ENCODE assay signal across 13 cellular contexts in genomic region chr3:125154800-125155269, GRCh38. TPM values are rescaled to one million over a fixed set of nuclear protein-coding genes. Genes with fewer than 3 reads are reported as not detected.
DNase-seq lines count a peak whose midpoint lies in the region; ATAC-seq, FAIRE-seq and TF ChIP-seq lines count a peak whose summit lies in the region.
"Had no signal": no experiment of that assay in that cellular context is flagged by ENCODE, and none has a peak within 500 bp of the region (broad histone marks: within the 10 kb centered on the region; RNA-seq: fewer than 3 reads in every experiment).

No MANE protein-coding gene starts in this region.

- peak overlapping the region; percentile 64 for H3K27ac Mint-ChIP-seq in T-helper 2 cell treated with Interferon-gamma antibody and Interleukin-4, amounts not matched to agents 5 μg/mL and 100 μg/mL, for 36 hours
- H3K27ac Mint-ChIP-seq in effector memory CD8-positive, alpha-beta T cell: peak overlapping the region in 1 of 2 donors; percentile 36
- H3K27ac Mint-ChIP-seq: naive thymus-derived CD8-positive, alpha-beta T cell had no signal

- no peak overlapping the region for H2AFZ ChIP-seq in osteoblast (ENCODE audit: low read length)

- H3K9me3 ChIP-seq in BLaER1 treated with 17β-estradiol and CSF1 and Interleukin-3, amounts not matched to agents 10 nM and 100 nM (replicated peaks in 1 of 11): no peaks in the 10 kb centered on the region
- no peaks in the 10 kb centered on the region for H3K9me3 ChIP-seq in uterus
- no peaks in the 10 kb centered on the region for H3K9me3 ChIP-seq in osteoblast (ENCODE audit: low read depth, low read length)
- H3K9me3 ChIP-seq: SJCRH30, tibial artery had no signal

- H3K9ac ChIP-seq in BLaER1 treated with 17β-estradiol and CSF1 and Interleukin-3, amounts not matched to agents 10 nM and 100 nM: peak overlapping the region in 2 of 11 experiments; percentile 11 to 26; a peak in 1 of 22 replicates

- FAIRE-seq in H54 (lab: Jason Lieb, UNC): no peak
- FAIRE-seq: endometrium had no signal

- peak; percentile 39 for DNase-seq in T-helper 2 cell treated with Interferon-gamma antibody and Interleukin-4, amounts not matched to agents 5 μg/mL and 100 μg/mL, for 36 hours (ENCODE audit: low spot score)
- DNase-seq in effector memory CD8-positive, alpha-beta T cell: no peak
- DNase-seq in H54 (ENCODE audit: insufficient read length, low spot score): no peak
- no peak for DNase-seq in uterus
- no peak for DNase-seq in osteoblast (ENCODE audit: insufficient read length, low spot score, missing footprints)
- DNase-seq: naive thymus-derived CD8-positive, alpha-beta T cell; NCI-H2107; SJCRH30; tibial artery had no signal

- ATAC-seq in GM19351 (IDR thresholded peaks at IDR 0.05; ENCODE audit: unreplicated experiment): peak; percentile 51
- ATAC-seq in effector memory CD8-positive, alpha-beta T cell (replicated peaks): peak; percentile 59
- no peak for ATAC-seq in HG03196 (IDR thresholded peaks at IDR 0.05; ENCODE audit: unreplicated experiment)
- ATAC-seq: naive thymus-derived CD8-positive, alpha-beta T cell had no signal

- TF ChIP-seq POLR2A in H54 (IDR thresholded peaks at IDR 0.05; ENCODE audit: low read depth, low read length) (no peak), uterus (IDR thresholded peaks at IDR 0.05) (no peak)

- H3K36me3 Mint-ChIP-seq in T-helper 2 cell treated with Interferon-gamma antibody and Interleukin-4, amounts not matched to agents 5 μg/mL and 100 μg/mL, for 36 hours (ENCODE audit: low read depth): no peaks in the 10 kb centered on the region
- no peaks in the 10 kb centered on the region for H3K36me3 Mint-ChIP-seq in effector memory CD8-positive, alpha-beta T cell (ENCODE audit: insufficient read depth)
- H3K36me3 Mint-ChIP-seq: naive thymus-derived CD8-positive, alpha-beta T cell had no signal

- H3K9me3 Mint-ChIP-seq in T-helper 2 cell treated with Interferon-gamma antibody and Interleukin-4, amounts not matched to agents 5 μg/mL and 100 μg/mL, for 36 hours: no peaks in the 10 kb centered on the region
- H3K9me3 Mint-ChIP-seq in effector memory CD8-positive, alpha-beta T cell: no peaks in the 10 kb centered on the region
- H3K9me3 Mint-ChIP-seq: naive thymus-derived CD8-positive, alpha-beta T cell had no signal

- intact Hi-C loops in uterus (cut with DNase I; ENCODE audit: low total_unique reads): no loop called here

- peak overlapping the region in 3 of 10 experiments; percentile 9 to 37 (median 10); a peak in 2 of 20 replicates for H3K4me3 ChIP-seq in BLaER1 treated with 17β-estradiol and CSF1 and Interleukin-3, amounts not matched to agents 10 nM and 100 nM
- H3K4me3 ChIP-seq in uterus (no peak overlapping the region), osteoblast (ENCODE audit: insufficient read depth, low read length) (no peak overlapping the region)
- H3K4me3 ChIP-seq: SJCRH30, tibial artery had no signal

- peaks cover 61% of the 10 kb centered on the region for H3K27me3 Mint-ChIP-seq in T-helper 2 cell treated with Interferon-gamma antibody and Interleukin-4, amounts not matched to agents 5 μg/mL and 100 μg/mL, for 36 hours (ENCODE audit: low read depth)
- H3K27me3 Mint-ChIP-seq in effector memory CD8-positive, alpha-beta T cell: peaks cover 0 to 23% of the 10 kb centered on the region in 2 donors
- H3K27me3 Mint-ChIP-seq: naive thymus-derived CD8-positive, alpha-beta T cell had no signal

- H3K27ac ChIP-seq in BLaER1 treated with 17β-estradiol and CSF1 and Interleukin-3, amounts not matched to agents 10 nM and 100 nM: peak overlapping the region in 10 of 11 experiments; percentile 28 to 64 (median 50); a peak in 17 of 22 replicates
- H3K27ac ChIP-seq in uterus (no peak overlapping the region), osteoblast (ENCODE audit: low read depth, low read length) (no peak overlapping the region)
- H3K27ac ChIP-seq: SJCRH30, tibial artery had no signal

- peaks cover 15% of the 10 kb centered on the region for H3K4me1 Mint-ChIP-seq in T-helper 2 cell treated with Interferon-gamma antibody and Interleukin-4, amounts not matched to agents 5 μg/mL and 100 μg/mL, for 36 hours (ENCODE audit: low read depth)
- peaks cover 4 to 7% of the 10 kb centered on the region in 2 donors for H3K4me1 Mint-ChIP-seq in effector memory CD8-positive, alpha-beta T cell (ENCODE audit: low read depth in 2 of 2)

- peak overlapping the region; percentile 62 for H3K4me3 Mint-ChIP-seq in T-helper 2 cell treated with Interferon-gamma antibody and Interleukin-4, amounts not matched to agents 5 μg/mL and 100 μg/mL, for 36 hours
- peak overlapping the region; percentile 53 to 69 for H3K4me3 Mint-ChIP-seq in effector memory CD8-positive, alpha-beta T cell

- no peak for TF ChIP-seq CTCF in uterus (IDR thresholded peaks at IDR 0.05)
- no peak for TF ChIP-seq CTCF in osteoblast (IDR thresholded peaks at IDR 0.05; ENCODE audit: extremely low read depth, low read depth, low read length)

- H3K36me3 ChIP-seq in BLaER1 treated with 17β-estradiol and CSF1 and Interleukin-3, amounts not matched to agents 10 nM and 100 nM: no peaks in the 10 kb centered on the region
- H3K36me3 ChIP-seq in uterus (no peaks in the 10 kb centered on the region), osteoblast (ENCODE audit: insufficient read depth, low read length) (no peaks in the 10 kb centered on the region)
- H3K36me3 ChIP-seq: SJCRH30, tibial artery had no signal

- H3K79me2 ChIP-seq in osteoblast (ENCODE audit: insufficient read depth, low read length): no peaks in the 10 kb centered on the region

- H3K4me1 ChIP-seq in BLaER1 treated with 17β-estradiol and CSF1 and Interleukin-3, amounts not matched to agents 10 nM and 100 nM: peaks cover 26 to 54% (median 47%) of the 10 kb centered on the region in 10 experiments
- no peaks in the 10 kb centered on the region for H3K4me1 ChIP-seq in uterus
- peaks cover 24% of the 10 kb centered on the region for H3K4me1 ChIP-seq in osteoblast (ENCODE audit: insufficient read depth, low read length)

- no peaks in the 10 kb centered on the region for H3K27me3 ChIP-seq in BLaER1 treated with 17β-estradiol and CSF1 and Interleukin-3, amounts not matched to agents 10 nM and 100 nM
- H3K27me3 ChIP-seq in uterus: no peaks in the 10 kb centered on the region
- H3K27me3 ChIP-seq in osteoblast (ENCODE audit: insufficient read depth, low read length): no peaks in the 10 kb centered on the region
- H3K27me3 ChIP-seq: SJCRH30, tibial artery had no signal

- no peaks in the 10 kb centered on the region for H4K20me1 ChIP-seq in BLaER1 treated with 17β-estradiol and CSF1 and Interleukin-3, amounts not matched to agents 10 nM and 100 nM
- no peaks in the 10 kb centered on the region for H4K20me1 ChIP-seq in osteoblast (ENCODE audit: insufficient read depth, low read length)

- peak overlapping the region; percentile 67 to 95 (median 75) for H3K4me2 ChIP-seq in BLaER1 treated with 17β-estradiol and CSF1 and Interleukin-3, amounts not matched to agents 10 nM and 100 nM
- H3K4me2 ChIP-seq in osteoblast (ENCODE audit: insufficient read depth, low read length): no peak overlapping the region

RNA-seq across cellular contexts. Expression of gene SLC12A8, which starts 57.7 kb away (rescaled TPM):
- 1 to 10 TPM in 1 of 4 donors, under 1 TPM in 2, not detected in 1; 0.26 to 4.7 (median 0.58) TPM for total RNA-seq in uterus
- 33.0 and 36.2 TPM in 2 replicates for total RNA-seq in osteoblast

Comparison
In these comparisons a context has a peak if more than half of its experiments do, and no peak if none do; other contexts are left out.
1. H3K27ac ChIP-seq: peak in BLaER1 treated with 17β-estradiol and CSF1 and Interleukin-3, amounts not matched to agents 10 nM and 100 nM (10 of 11); none in uterus (0 of 2) and osteoblast (single experiment).